ENCODE assay signal across 22 cellular contexts in the genomic region with DNA sequence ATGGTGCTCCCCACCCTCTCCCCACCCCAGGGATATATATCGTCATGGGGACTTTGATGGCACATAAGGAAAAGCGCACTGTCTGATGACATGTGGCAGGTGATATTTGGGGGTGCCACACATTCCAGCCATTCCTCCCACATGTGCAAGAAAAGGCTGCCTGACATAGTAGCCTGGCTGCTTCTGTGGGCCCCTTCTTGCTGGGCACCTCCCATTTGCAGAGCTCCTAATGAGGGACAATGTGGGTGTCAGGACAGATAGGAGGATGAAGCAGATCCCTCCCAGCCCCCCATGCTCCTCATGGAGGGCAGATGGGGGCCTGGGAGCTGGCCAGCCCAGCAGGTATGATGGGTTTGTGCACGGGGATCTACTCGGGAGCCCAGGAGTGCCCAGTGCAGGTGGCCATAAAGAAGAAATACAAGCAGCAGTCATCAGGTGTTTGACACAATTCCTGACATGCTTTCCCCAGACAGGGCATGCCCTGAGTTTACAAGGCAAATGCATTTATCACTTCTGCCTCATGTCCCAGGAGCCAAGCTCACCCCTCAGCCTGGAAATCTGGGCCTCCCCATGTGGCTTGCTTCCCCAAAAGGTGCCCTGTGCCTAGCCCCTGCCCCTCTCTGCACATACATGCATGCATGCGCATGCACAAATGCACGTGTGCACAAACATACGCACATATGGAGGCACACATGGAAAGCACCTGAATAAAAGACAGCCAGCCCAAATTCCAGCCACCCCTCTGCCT.
DNase-seq lines count a peak whose midpoint lies in the region; ATAC-seq, FAIRE-seq and TF ChIP-seq lines count a peak whose summit lies in the region.
"Had no signal": no experiment of that assay in that cellular context is flagged by ENCODE, and none has a peak within 500 bp of the region (broad histone marks: within the 10 kb centered on the region; RNA-seq: fewer than 3 reads in every experiment).

No MANE protein-coding gene starts in this region.

- no peak for ATAC-seq in activated CD8-positive, alpha-beta memory T cell treated with anti-CD3 and anti-CD28 coated beads, Interleukin-2, amount 10 ng/mL, durations not matched to agents 7 days and 5 days
- ATAC-seq in left colon: no peak
- ATAC-seq: CD8-positive, alpha-beta T cell; GM23338; HCT116 had no signal

- 82% methylated on average over 6 of the region's 7 CpGs for WGBS in esophagus muscularis mucosa

- CTCF ChIA-PET in activated CD8-positive, alpha-beta memory T cell treated with anti-CD3 and anti-CD28 coated beads, Interleukin-2, amount 10 ng/mL, durations not matched to agents 7 days and 5 days (lab: Charles Lee): no interaction called here

- H3K36me3 ChIP-seq in esophagus muscularis mucosa: no peaks in the 10 kb centered on the region
- H3K36me3 ChIP-seq: BLaER1 had no signal

- peaks cover 4% of the 10 kb centered on the region for H3K27me3 Mint-ChIP-seq in activated CD8-positive, alpha-beta memory T cell treated with anti-CD3 and anti-CD28 coated beads, Interleukin-2, amount 10 ng/mL, durations not matched to agents 7 days and 5 days
- peaks cover 30% of the 10 kb centered on the region for H3K27me3 Mint-ChIP-seq in type B pancreatic cell

- no peak for TF ChIP-seq EP300 in esophagus muscularis mucosa (IDR thresholded peaks at IDR 0.05)

- no peak for TF ChIP-seq CTCF in esophagus muscularis mucosa (IDR thresholded peaks at IDR 0.05)
- TF ChIP-seq CTCF in type B pancreatic cell (conservative IDR thresholded peaks at IDR 0.05): no peak

- TF ChIP-seq POLR2A in esophagus muscularis mucosa (IDR thresholded peaks at IDR 0.05; ENCODE audit: low read depth): no peak

- H3K27ac ChIP-seq in esophagus muscularis mucosa (replicated peaks in 1 of 4): no peak overlapping the region
- H3K27ac ChIP-seq: 22Rv1, BLaER1, C4-2B had no signal

- H3K4me1 ChIP-seq in esophagus muscularis mucosa: no peaks in the 10 kb centered on the region
- H3K4me1 ChIP-seq: BLaER1, Caco-2 had no signal

- peak; percentile 33 for DNase-seq in activated CD8-positive, alpha-beta memory T cell treated with anti-CD3 and anti-CD28 coated beads for 24 hours
- DNase-seq in activated CD8-positive, alpha-beta memory T cell treated with anti-CD3 and anti-CD28 coated beads, Interleukin-2, amount 10 ng/mL, durations not matched to agents 7 days and 5 days: no peak
- DNase-seq in esophagus muscularis mucosa (ENCODE audit: extremely low spot score) (peak; percentile 80), urothelium cell line (ENCODE audit: low spot score) (no peak), left colon (no peak), type B pancreatic cell (ENCODE audit: extremely low spot score, unreplicated experiment) (no peak)
- DNase-seq: Caco-2; CD4-positive, CD25-positive, alpha-beta regulatory T cell; CD8-positive, alpha-beta T cell; DMS153; DND-41; H9 had no signal

- H3K4me3 ChIP-seq in esophagus muscularis mucosa: no peak overlapping the region
- H3K4me3 ChIP-seq: BLaER1, GM23338 had no signal

- H3K4me1 Mint-ChIP-seq in activated CD8-positive, alpha-beta memory T cell treated with anti-CD3 and anti-CD28 coated beads, Interleukin-2, amount 10 ng/mL, durations not matched to agents 7 days and 5 days: no peaks in the 10 kb centered on the region
- H3K4me1 Mint-ChIP-seq in type B pancreatic cell (ENCODE audit: unreplicated experiment): peaks cover 9% of the 10 kb centered on the region
- H3K4me1 Mint-ChIP-seq: B cell; CD4-positive, CD25-positive, alpha-beta regulatory T cell; GM23338; H9 had no signal

- no peak overlapping the region for H3K27ac Mint-ChIP-seq in activated CD8-positive, alpha-beta memory T cell treated with anti-CD3 and anti-CD28 coated beads, Interleukin-2, amount 10 ng/mL, durations not matched to agents 7 days and 5 days
- H3K27ac Mint-ChIP-seq in type B pancreatic cell: no peak overlapping the region
- H3K27ac Mint-ChIP-seq: B cell; CD4-positive, CD25-positive, alpha-beta regulatory T cell; CD8-positive, alpha-beta T cell; GM23338; H9 had no signal

- intact Hi-C loops in esophagus muscularis mucosa (cut with DNase I): no loop called here
- intact Hi-C loops in left colon (cut with DNase I, micrococcal nuclease): no loop called here

- no peaks in the 10 kb centered on the region for H3K9me3 Mint-ChIP-seq in activated CD8-positive, alpha-beta memory T cell treated with anti-CD3 and anti-CD28 coated beads, Interleukin-2, amount 10 ng/mL, durations not matched to agents 7 days and 5 days (ENCODE audit: low read depth)
- H3K9me3 Mint-ChIP-seq in type B pancreatic cell: no peaks in the 10 kb centered on the region
- H3K9me3 Mint-ChIP-seq: CD8-positive, alpha-beta T cell; GM23338; H9 had no signal

- no peaks in the 10 kb centered on the region for H3K36me3 Mint-ChIP-seq in activated CD8-positive, alpha-beta memory T cell treated with anti-CD3 and anti-CD28 coated beads, Interleukin-2, amount 10 ng/mL, durations not matched to agents 7 days and 5 days
- H3K36me3 Mint-ChIP-seq in type B pancreatic cell: no peaks in the 10 kb centered on the region
- H3K36me3 Mint-ChIP-seq: CD4-positive, CD25-positive, alpha-beta regulatory T cell; CD8-positive, alpha-beta T cell had no signal

- no peak overlapping the region for H3K4me3 Mint-ChIP-seq in activated CD8-positive, alpha-beta memory T cell treated with anti-CD3 and anti-CD28 coated beads, Interleukin-2, amount 10 ng/mL, durations not matched to agents 7 days and 5 days
- no peak overlapping the region for H3K4me3 Mint-ChIP-seq in type B pancreatic cell
- H3K4me3 Mint-ChIP-seq: B cell; CD4-positive, CD25-positive, alpha-beta regulatory T cell; CD8-positive, alpha-beta T cell; GM23338; H9 had no signal

- FAIRE-seq in urothelium cell line (lab: Jason Lieb, UNC): peak; percentile 72
- FAIRE-seq: A204.1, G401.6, GM12892, GM19239 had no signal

- H3K9me3 ChIP-seq in esophagus muscularis mucosa: peaks cover 0 to 4% (median 2%) of the 10 kb centered on the region in 4 donors
- H3K9me3 ChIP-seq: BLaER1, Caco-2 had no signal

- H3K27me3 ChIP-seq in esophagus muscularis mucosa: peaks cover 0 to 52% (median 0%) of the 10 kb centered on the region in 4 donors
- H3K27me3 ChIP-seq: BLaER1 had no signal

Comparison
In these comparisons a context has a peak if more than half of its experiments do, and no peak if none do; other contexts are left out.
1. DNase-seq: peak in activated CD8-positive, alpha-beta memory T cell treated with anti-CD3 and anti-CD28 coated beads for 24 hours (single experiment) and esophagus muscularis mucosa (single experiment); none in activated CD8-positive, alpha-beta memory T cell treated with anti-CD3 and anti-CD28 coated beads, Interleukin-2, amount 10 ng/mL, durations not matched to agents 7 days and 5 days (single experiment), urothelium cell line (single experiment), left colon (0 of 2) and type B pancreatic cell (single experiment).